In the genomic region with DNA sequence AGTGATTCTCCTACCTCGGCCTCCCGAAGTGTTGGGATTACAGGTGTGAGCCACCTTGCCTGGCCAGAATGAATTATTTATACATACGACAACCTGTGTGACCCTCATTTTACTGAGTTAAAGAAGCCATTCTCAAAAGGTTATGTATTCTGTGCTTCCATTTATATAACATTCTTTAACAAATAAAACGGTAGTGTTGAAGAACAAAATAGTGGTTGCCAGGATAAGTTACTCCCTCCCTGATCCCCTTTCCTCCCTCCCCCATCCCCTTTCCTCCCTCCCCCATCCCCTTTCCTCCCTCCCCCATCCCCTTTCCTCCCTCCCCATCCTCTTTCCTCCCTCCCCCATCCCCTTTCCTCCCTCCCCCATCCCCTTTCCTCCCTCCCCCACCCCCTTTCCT, we compare ENCODE assay signal across 1 cellular context. TPM values are rescaled to one million over a fixed set of nuclear protein-coding genes. Genes with fewer than 3 reads are reported as not detected.
"Had no signal": no experiment of that assay in that cellular context is flagged by ENCODE, and none has a peak within 500 bp of the region (broad histone marks: within the 10 kb centered on the region; RNA-seq: fewer than 3 reads in every experiment).

No MANE protein-coding gene starts in this region.

RNA-seq across cellular contexts. Expression of gene EXPH5, which starts 7.4 kb away (rescaled TPM):
- total RNA-seq: GM23248 had no signal
- polyA plus RNA-seq: GM23248 had no signal
